In genomic region chr2:163692611-163693482, GRCh38 we compare ENCODE assay signal across 17 cellular contexts. TPM values are rescaled to one million over a fixed set of nuclear protein-coding genes. Genes with fewer than 3 reads are reported as not detected.
DNase-seq lines count a peak whose midpoint lies in the region; ATAC-seq, FAIRE-seq and TF ChIP-seq lines count a peak whose summit lies in the region.
"Had no signal": no experiment of that assay in that cellular context is flagged by ENCODE, and none has a peak within 500 bp of the region (broad histone marks: within the 10 kb centered on the region; RNA-seq: fewer than 3 reads in every experiment).

No MANE protein-coding gene starts in this region.

- BruUV-seq in IMR-90 (replicated peaks; lab: Mats Ljungman, UMichigan) = no TSS peak
- BruUV-seq in K562 (replicated peaks; lab: Mats Ljungman, UMichigan) = no TSS peak

- TF ChIP-seq RAD21 in IMR-90 (IDR thresholded peaks at IDR 0.05; ENCODE audit: low read length) = no peak
- TF ChIP-seq RAD21 in K562 (CRISPR knock-in tag; conservative IDR thresholded peaks at IDR 0.05 in 1 of 2, IDR thresholded peaks at IDR 0.05 in 1 of 2) = no peak

- H3K9me3 ChIP-seq in IMR-90 (ENCODE audit: control insufficient read depth, insufficient read depth, low read length) (no peaks in the 10 kb centered on the region), K562 (replicated peaks; ENCODE audit: control insufficient read depth, insufficient read depth, low read depth, low read length) (peaks cover 2% of the 10 kb centered on the region; the same call in 1 of the 2 replicates), keratinocyte (ENCODE audit: control insufficient read depth, low read depth, low read length) (no peaks in the 10 kb centered on the region), tibial artery (no peaks in the 10 kb centered on the region)

- ATAC-seq in IMR-90 (ENCODE audit: low read depth) = peak; percentile 97
- no peak for ATAC-seq in K562
- ATAC-seq in HG02852 (IDR thresholded peaks at IDR 0.05; ENCODE audit: unreplicated experiment) = no peak
- ATAC-seq: activated naive CD8-positive, alpha-beta T cell treated with anti-CD3 and anti-CD28 coated beads, Interleukin-2, amount 50 U/mL, for 24 hours; foreskin keratinocyte; sciatic nerve had no signal

- 76% methylated on average over 2 of the region's 7 CpGs; no CpG with 5 or more reads in 1 of the 2 experiments for WGBS in IMR-90 (ENCODE audit: extremely low coverage in 2 of 2, insufficient read length in 1 of 2), 2 experiments
- WGBS in K562 (ENCODE audit: insufficient coverage, low coverage, missing lambda C conversion rate) = under 1% methylated on average over 7 of the region's 7 CpGs

- dilution Hi-C loops in IMR-90 (cut with HindIII; ENCODE audit: low sequenced_read_pairs, unreplicated experiment) (no loop called here), keratinocyte (cut with MboI; ENCODE audit: extremely low pct_ligation_motif_present, low sequenced_read_pairs) (no loop called here)

- intact Hi-C loops in IMR-90 (cut with micrococcal nuclease) (no loop called here), K562 (cut with micrococcal nuclease) (no loop called here), tibial artery (cut with DNase I; ENCODE audit: low total_unique reads) (no loop called here)

- H3K36me3 ChIP-seq in IMR-90 (ENCODE audit: control insufficient read depth, insufficient read depth, low read length) = no peaks in the 10 kb centered on the region
- no peaks in the 10 kb centered on the region for H3K36me3 ChIP-seq in K562 (ENCODE audit: control insufficient read depth, insufficient read depth, low read length)
- no peaks in the 10 kb centered on the region for H3K36me3 ChIP-seq in keratinocyte (ENCODE audit: control insufficient read depth in 2 of 2, extremely low read depth in 1 of 2, insufficient read depth in 2 of 2, low read length in 2 of 2)
- no peaks in the 10 kb centered on the region for H3K36me3 ChIP-seq in tibial artery

- no peak overlapping the region for H3K18ac ChIP-seq in IMR-90 (ENCODE audit: low read depth, low read length)

- no peak overlapping the region for H3K4me3 ChIP-seq in IMR-90 (ENCODE audit: insufficient read depth, low read depth, low read length)
- H3K4me3 ChIP-seq in K562 = no peak overlapping the region
- H3K4me3 ChIP-seq in keratinocyte (ENCODE audit: control insufficient read depth in 2 of 3, extremely low read depth in 1 of 3, insufficient read depth in 2 of 3, low read depth in 1 of 3, low read length in 3 of 3) = no peak overlapping the region
- H3K4me3 ChIP-seq in tibial artery = no peak overlapping the region
- H3K4me3 ChIP-seq: dorsolateral prefrontal cortex had no signal

- H2BK5ac ChIP-seq in IMR-90 (ENCODE audit: low read depth, low read length, poor library complexity, severe bottlenecking) = no peak overlapping the region

- H3K79me1 ChIP-seq in IMR-90 (ENCODE audit: low read depth in 1 of 2, low read length in 2 of 2) = peaks cover 4 to 7% of the 10 kb centered on the region in 2 experiments; a peak in 2 of 4 replicates

- H3K79me2 ChIP-seq in K562 (ENCODE audit: control insufficient read depth, insufficient read depth, low read length) (no peaks in the 10 kb centered on the region), keratinocyte (ENCODE audit: control insufficient read depth, insufficient read depth, low read length) (no peaks in the 10 kb centered on the region)

- H2AFZ ChIP-seq in IMR-90 (replicated peaks; ENCODE audit: low read length, poor library complexity) (no peak overlapping the region), K562 (ENCODE audit: low read depth, low read length) (no peak overlapping the region), keratinocyte (ENCODE audit: control insufficient read depth, low read length) (no peak overlapping the region)

- H3K27ac ChIP-seq in IMR-90 (ENCODE audit: insufficient read depth, low read length) (no peak overlapping the region), K562 (ENCODE audit: extremely low read depth, low read depth, low read length) (no peak overlapping the region), keratinocyte (ENCODE audit: control insufficient read depth, insufficient read depth, low read length) (no peak overlapping the region), tibial artery (peak overlapping the region; percentile 73 to 75)
- H3K27ac ChIP-seq: foreskin keratinocyte had no signal

- TF ChIP-seq POLR2A in IMR-90 (IDR thresholded peaks at IDR 0.05; ENCODE audit: low read depth, low read length) (no peak), K562 (conservative IDR thresholded peaks at IDR 0.05) (no peak)

- H4K8ac ChIP-seq in IMR-90 (ENCODE audit: low read depth in 2 of 2, low read length in 2 of 2) = peak overlapping the region in 1 of 2 experiments; percentile 46; a peak in 1 of 4 replicates

- no peak overlapping the region; the same call in 1 of the 2 replicates for H4K91ac ChIP-seq in IMR-90 (ENCODE audit: insufficient read depth, low read depth, low read length)

- DNase-seq in IMR-90 (peak; percentile 54), K562 (ENCODE audit: extremely low read depth in 1 of 4, low spot score in 3 of 4) (no peak), keratinocyte (ENCODE audit: low read depth, low spot score) (no peak), tibial artery (no peak), HUDEP-2 (lab: John Stamatoyannopoulos, UW; ENCODE audit: unreplicated experiment in 76 of 76) (no peak), Kasumi-1 (lab: John Stamatoyannopoulos, UW) (no peak)
- DNase-seq: activated B cell treated with CpG ODN at 0.5 μM for 24 hours; activated naive CD8-positive, alpha-beta T cell treated with anti-CD3 and anti-CD28 coated beads, Interleukin-2, amount 50 U/mL, for 24 hours; dorsolateral prefrontal cortex; foreskin keratinocyte; GF-D8; naive B cell; NCI-H2171; stimulated activated CD4-positive, alpha-beta T cell treated with anti-CD3 and anti-CD28 coated beads, Interleukin-4, amount 100 ng/mL, for 4 hours; stimulated activated naive CD4-positive, alpha-beta T cell had no signal

- H3K56ac ChIP-seq in IMR-90 (ENCODE audit: extremely low read depth, insufficient read depth, low read length) = no peak overlapping the region

- peak overlapping the region; percentile 23; the same call in 1 of the 2 replicates for H2BK120ac ChIP-seq in IMR-90 (ENCODE audit: low read depth, low read length)

- peak overlapping the region; percentile 41; the same call in 1 of the 2 replicates for H3K14ac ChIP-seq in IMR-90 (replicated peaks; ENCODE audit: low read depth, low read length)

- no peak for TF ChIP-seq EP300 in K562 (IDR thresholded peaks at IDR 0.05; ENCODE audit: low read length)

- TF ChIP-seq CTCF in IMR-90 (conservative IDR thresholded peaks at IDR 0.05; ENCODE audit: low read depth, low read length) (no peak), K562 (IDR thresholded peaks at IDR 0.05 in 2 of 3, conservative IDR thresholded peaks at IDR 0.05 in 1 of 3; ENCODE audit: insufficient read depth in 2 of 3, low read depth in 1 of 3, low read length in 3 of 3) (no peak), keratinocyte (optimal IDR thresholded peaks at IDR 0.05 in 1 of 3, IDR thresholded peaks at IDR 0.05 in 1 of 3, conservative IDR thresholded peaks at IDR 0.05 in 1 of 3; ENCODE audit: extremely low read depth in 1 of 3, insufficient read depth in 2 of 3, low read length in 3 of 3) (no peak), tibial artery (IDR thresholded peaks at IDR 0.05) (no peak)

- no peak overlapping the region for H3K23ac ChIP-seq in IMR-90 (ENCODE audit: low read depth, low read length)

- in situ Hi-C loops in IMR-90 (cut with MboI; ENCODE audit: low sequenced_read_pairs) (no loop called here), K562 (cut with MboI) (no loop called here)

- H4K5ac ChIP-seq in IMR-90 (ENCODE audit: low read depth, low read length) = no peak overlapping the region

- H3K4me1 ChIP-seq in IMR-90 (ENCODE audit: control insufficient read depth, insufficient read depth, low read length) = peaks cover 3% of the 10 kb centered on the region; the same call in 1 of the 2 replicates
- no peaks in the 10 kb centered on the region for H3K4me1 ChIP-seq in K562 (replicated peaks in 1 of 2; ENCODE audit: control insufficient read depth in 2 of 2, insufficient read depth in 2 of 2, low read length in 2 of 2)
- H3K4me1 ChIP-seq in keratinocyte (ENCODE audit: control insufficient read depth, extremely low read depth, insufficient read depth, low read length) = no peaks in the 10 kb centered on the region
- peaks cover 0 to 72% (median 29%) of the 10 kb centered on the region in 4 donors for H3K4me1 ChIP-seq in tibial artery
- H3K4me1 ChIP-seq: foreskin keratinocyte had no signal

- H2BK15ac ChIP-seq in IMR-90 (ENCODE audit: low read depth, low read length) = peak overlapping the region; percentile 53; the same call in 2 of the 3 replicates

- FAIRE-seq in K562 (lab: Jason Lieb, UNC) = no peak
- FAIRE-seq in keratinocyte (lab: Jason Lieb, UNC) = peak; percentile 29

- CTCF ChIA-PET in IMR-90 (lab: Yijun Ruan, JAX) = no interaction called here
- CTCF ChIA-PET in K562 (lab: Yijun Ruan, JAX; ENCODE audit: low intra/inter-chr PET ratio) = no interaction called here

- H3K4me2 ChIP-seq in IMR-90 (ENCODE audit: low read depth, low read length) (peak overlapping the region; percentile 15), K562 (ENCODE audit: insufficient read depth, low read length) (no peak overlapping the region), keratinocyte (ENCODE audit: control insufficient read depth, extremely low read depth, insufficient read depth, low read depth, low read length) (no peak overlapping the region)

- peak overlapping the region; percentile 38; the same call in 1 of the 2 replicates for H2AK5ac ChIP-seq in IMR-90 (ENCODE audit: low read depth, low read length)

- H3K9me1 ChIP-seq in IMR-90 (ENCODE audit: insufficient read depth, low read length) (peaks cover 4% of the 10 kb centered on the region; the same call in 1 of the 2 replicates), K562 (ENCODE audit: control insufficient read depth, insufficient read depth, low read length) (no peaks in the 10 kb centered on the region), keratinocyte (ENCODE audit: control insufficient read depth, extremely low read depth, insufficient read depth, low read length) (no peaks in the 10 kb centered on the region)

- H3K27me3 ChIP-seq in IMR-90 (ENCODE audit: control insufficient read depth, insufficient read depth, low read length) (no peaks in the 10 kb centered on the region), K562 (ENCODE audit: control insufficient read depth in 2 of 2, insufficient read depth in 2 of 2, low read length in 2 of 2) (no peaks in the 10 kb centered on the region), keratinocyte (ENCODE audit: control insufficient read depth, extremely low read depth, insufficient read depth, low read length) (no peaks in the 10 kb centered on the region), tibial artery (no peaks in the 10 kb centered on the region)
- H3K27me3 ChIP-seq: dorsolateral prefrontal cortex, foreskin keratinocyte had no signal

- H2BK20ac ChIP-seq in IMR-90 (ENCODE audit: low read depth, low read length) = 0 out of 2 replicates have a peak overlapping the region, but pooled peaks have one; percentile 14

- no peak overlapping the region for H2AK9ac ChIP-seq in IMR-90 (replicated peaks; ENCODE audit: low read depth, low read length, poor library complexity)

- peak overlapping the region; percentile 27; the same call in 1 of the 2 replicates for H3K4ac ChIP-seq in IMR-90 (ENCODE audit: low read depth, low read length)

- POLR2A ChIA-PET in IMR-90 (lab: Charles Lee; ENCODE audit: unreplicated experiment) (no interaction called here), K562 (lab: Yijun Ruan, JAX) (interaction anchor here (0.5 kb wide), 1 partner anchor 25 kb away, joined by 7 read pairs; no protein-coding TSS in a partner anchor)

- H4K20me1 ChIP-seq in IMR-90 (ENCODE audit: insufficient read depth, low read length) (no peaks in the 10 kb centered on the region), K562 (replicated peaks; ENCODE audit: control insufficient read depth, insufficient read depth, low read length) (no peaks in the 10 kb centered on the region), keratinocyte (ENCODE audit: control insufficient read depth, extremely low read depth, insufficient read depth, low read length) (no peaks in the 10 kb centered on the region)

- H3K9ac ChIP-seq in IMR-90 (ENCODE audit: low read depth, low read length) (no peak overlapping the region), K562 (ENCODE audit: insufficient read depth in 1 of 2, low read depth in 2 of 2, low read length in 2 of 2) (no peak overlapping the region), keratinocyte (ENCODE audit: control insufficient read depth, extremely low read depth, insufficient read depth, low read length) (no peak overlapping the region)

RNA-seq across cellular contexts. Expression of gene FIGN, which starts 43.0 kb away (rescaled TPM):
- total RNA-seq in IMR-90 (2012; rRNA removed) (0.56 and 0.90 TPM in 2 replicates), K562 (2014; rRNA removed) (not detected in 2 replicates), K562 (2014; rRNA removed; fragmentation: Illumina TruSeq; extraction: Trizol) (not detected in 2 replicates), K562 (2015; rRNA removed; fragmentation: Illumina TruSeq; extraction: Trizol) (not detected in 2 replicates), K562 (2021) (0.02 TPM in 2 replicates)
- polyA plus RNA-seq in IMR-90 (2012; rRNA removed) (0.46 and 0.77 TPM in 2 replicates), K562 (2011; rRNA removed) (not detected in 2 replicates), K562 (2014; fragmentation: Illumina TruSeq; extraction: Trizol) (not detected in 2 replicates), K562 (2014; fragmentation: Nextera tagmentation; extraction: Ambion mirVana) (not detected), K562 (2014; rRNA removed) (not detected in 2 replicates), keratinocyte (1.9 to 2.9 TPM (median 2.0 TPM) in 3 replicates)
- 0.09 and 0.35 TPM in 2 replicates for polyA plus RNA-seq in IMR-90 (2012; cell fraction: cytosol; rRNA removed)
- polyA plus RNA-seq in IMR-90 (2012; cell fraction: nucleus; rRNA removed; ENCODE audit: low replicate concordance) = 0.55 and 1.9 TPM in 2 replicates
- not detected in 2 replicates for total RNA-seq in K562 (2011; cell fraction: chromatin; rRNA removed; ENCODE audit: low replicate concordance)
- not detected in 2 replicates for total RNA-seq in K562 (2011; cell fraction: nucleolus; rRNA removed)
- not detected in 2 replicates for total RNA-seq in K562 (2011; cell fraction: nucleoplasm; rRNA removed)
- not detected in 2 replicates for polyA plus RNA-seq in K562 (2011; cell fraction: cytosol; rRNA removed)
- not detected in 2 replicates for polyA plus RNA-seq in K562 (2011; cell fraction: nucleus; rRNA removed)
- not detected in 2 replicates for polyA plus RNA-seq in K562 (2012)
- not detected in 2 replicates for polyA minus RNA-seq in K562 (2011; rRNA and poly(A)+ RNA removed)
- not detected in 2 replicates for polyA minus RNA-seq in K562 (2011; cell fraction: cytosol; rRNA and poly(A)+ RNA removed)
- not detected in 2 replicates for polyA minus RNA-seq in K562 (2011; cell fraction: nucleus; rRNA and poly(A)+ RNA removed)
- 1.0 TPM for polyA plus RNA-seq in keratinocyte (2011; ENCODE audit: low read depth)
- 1.0 TPM in 2 replicates for polyA plus RNA-seq in keratinocyte (2011; cell fraction: cytosol; rRNA removed)
- polyA plus RNA-seq in keratinocyte (2011; cell fraction: nucleus; rRNA removed) = 5.9 and 8.0 TPM in 2 replicates
- 1.5 and 1.7 TPM in 2 replicates for polyA plus RNA-seq in keratinocyte (2012; ENCODE audit: low replicate concordance)
- polyA minus RNA-seq in keratinocyte = 2.3 to 9.5 TPM (median 4.2 TPM) in 3 replicates
- 0.96 TPM for polyA minus RNA-seq in keratinocyte (2011; cell fraction: cytosol; rRNA and poly(A)+ RNA removed)
- polyA minus RNA-seq in keratinocyte (2011; cell fraction: nucleus; rRNA and poly(A)+ RNA removed) = 4.7 and 11.5 TPM in 2 replicates
- total RNA-seq: activated B cell treated with CpG ODN at 0.5 μM for 24 hours had no signal

Comparison
In these comparisons a context has a peak if more than half of its experiments do, and no peak if none do; other contexts are left out.
1. H3K27ac ChIP-seq: peak in tibial artery (2 of 2); none in IMR-90 (single experiment), K562 (single experiment) and keratinocyte (single experiment).